2 cellular contexts compared by ENCODE assay signal in genomic region chr4:47824844-47825243, GRCh38.
TF ChIP-seq lines count a peak whose summit lies in the region.

No MANE protein-coding gene starts in this region.

TF ChIP-seq in H1, 55 proteins besides CTCF, POLR2A, EP300 and RAD21 (continued from another document):
- TF ChIP-seq ZNF274 (IDR thresholded peaks at IDR 0.05; ENCODE audit: borderline replicate concordance, extremely low read depth, low read length): no peak

TF ChIP-seq in WTC11, 78 proteins besides CTCF, POLR2A, EP300 and RAD21 (continued from another document):
- no peak for TF ChIP-seq FOXP4 (CRISPR knock-in tag; IDR thresholded peaks at IDR 0.05)
- TF ChIP-seq EMX1 (CRISPR knock-in tag; IDR thresholded peaks at IDR 0.05): no peak
- no peak for TF ChIP-seq MLX (CRISPR knock-in tag; IDR thresholded peaks at IDR 0.05)
- TF ChIP-seq SP1 (CRISPR knock-in tag; conservative IDR thresholded peaks at IDR 0.05): no peak
- no peak for TF ChIP-seq ZNF317 (CRISPR knock-in tag; IDR thresholded peaks at IDR 0.05; ENCODE audit: borderline replicate concordance, low read depth)
- TF ChIP-seq AFF4 (CRISPR knock-in tag; IDR thresholded peaks at IDR 0.05; ENCODE audit: borderline replicate concordance): no peak
- TF ChIP-seq GABPB1 (CRISPR knock-in tag; IDR thresholded peaks at IDR 0.05): no peak
- no peak for TF ChIP-seq ZNF396 (CRISPR knock-in tag; IDR thresholded peaks at IDR 0.05; ENCODE audit: borderline replicate concordance)
- no peak for TF ChIP-seq JUN (CRISPR knock-in tag; IDR thresholded peaks at IDR 0.05)
- TF ChIP-seq KAT7 (CRISPR knock-in tag; IDR thresholded peaks at IDR 0.05; ENCODE audit: borderline replicate concordance): no peak
- TF ChIP-seq ZNF532 (CRISPR knock-in tag; IDR thresholded peaks at IDR 0.05; ENCODE audit: borderline replicate concordance): no peak
- TF ChIP-seq ZNF219 (CRISPR knock-in tag; IDR thresholded peaks at IDR 0.05; ENCODE audit: borderline replicate concordance): no peak
- no peak for TF ChIP-seq ARID4B (CRISPR knock-in tag; IDR thresholded peaks at IDR 0.05; ENCODE audit: borderline replicate concordance)
- no peak for TF ChIP-seq MAX (CRISPR knock-in tag; IDR thresholded peaks at IDR 0.05)
- no peak for TF ChIP-seq ELF4 (CRISPR knock-in tag; IDR thresholded peaks at IDR 0.05; ENCODE audit: low read depth)
- TF ChIP-seq ZSCAN18 (CRISPR knock-in tag; IDR thresholded peaks at IDR 0.05): no peak
- no peak for TF ChIP-seq ATF6 (CRISPR knock-in tag; IDR thresholded peaks at IDR 0.05)
